8 cellular contexts compared by ENCODE assay signal in genomic region chr3:51670711-51671089, GRCh38. TPM values are rescaled to one million over a fixed set of nuclear protein-coding genes. Genes with fewer than 3 reads are reported as not detected.
DNase-seq lines count a peak whose midpoint lies in the region; ATAC-seq lines count a peak whose summit lies in the region.

No MANE protein-coding gene starts in this region.

- H3K27ac ChIP-seq in adipose tissue (ENCODE audit: low read depth, low read length) (peak overlapping the region; percentile 51), mesodermal cell (ENCODE audit: low read depth, low read length, severe bottlenecking) (no peak overlapping the region)

- ATAC-seq in GM18870 (IDR thresholded peaks at IDR 0.05; ENCODE audit: unreplicated experiment), result peak; percentile 23
- peak; percentile 8 for ATAC-seq in HG03060 (IDR thresholded peaks at IDR 0.05; ENCODE audit: low read depth, unreplicated experiment)
- no peak for ATAC-seq in GM21576 (IDR thresholded peaks at IDR 0.05; ENCODE audit: unreplicated experiment)
- no peak for ATAC-seq in GM18520 (IDR thresholded peaks at IDR 0.05; ENCODE audit: unreplicated experiment)

- H3K4me3 ChIP-seq in mesodermal cell (ENCODE audit: extremely low read depth, insufficient read depth, low read length, poor library complexity, severe bottlenecking), result peak overlapping the region; percentile 78

- peaks cover 18% of the 10 kb centered on the region for H3K4me1 ChIP-seq in mesodermal cell (ENCODE audit: control insufficient read depth, insufficient read depth, low read length, poor library complexity, severe bottlenecking)

- DNase-seq in D341Med (ENCODE audit: low spot score), result no peak
- DNase-seq in T1000 (lab: John Stamatoyannopoulos, UW), result no peak

- 7 to 12% (median 10%) methylated on average over 14 of the region's 14 CpGs for WGBS in adipose tissue, 3 donors
- 36 to 39% methylated on average over 10 to 14 of the region's 14 CpGs for WGBS in mesodermal cell (ENCODE audit: insufficient coverage in 2 of 2), 2 experiments

- peaks cover 3% of the 10 kb centered on the region for H3K36me3 ChIP-seq in mesodermal cell (ENCODE audit: control insufficient read depth, insufficient read depth, low read length)

- H3K9me3 ChIP-seq in mesodermal cell (ENCODE audit: control insufficient read depth, low read length), result no peaks in the 10 kb centered on the region

RNA-seq across cellular contexts. Expression of gene TEX264, which starts 0.4 kb away (rescaled TPM):
- 10 to 100 TPM; 47.3 to 57.1 (median 48.4) TPM for polyA plus RNA-seq in adipose tissue
- 27.8 TPM for polyA plus RNA-seq in mesodermal cell (2013, experiment 1 of 2)
- 18.6 TPM for polyA plus RNA-seq in mesodermal cell (2013, experiment 2 of 2)

RNA-seq across cellular contexts. Expression of gene GRM2, which starts 36.2 kb away (rescaled TPM):
- under 1 TPM; 0.14 to 0.22 (median 0.21) TPM for polyA plus RNA-seq in adipose tissue
- 2.6 TPM for polyA plus RNA-seq in mesodermal cell (2013, experiment 1 of 2)
- polyA plus RNA-seq in mesodermal cell (2013, experiment 2 of 2), result 1.1 TPM

Comparison
In these comparisons a context has a peak if more than half of its experiments do, and no peak if none do; other contexts are left out.
1. ATAC-seq: peak in GM18870 (single experiment) and HG03060 (single experiment); none in GM21576 (single experiment) and GM18520 (single experiment).